Comparison of ENCODE assay signal across 8 cellular contexts in genomic region chr16:81035975-81036750, GRCh38. TPM values are rescaled to one million over a fixed set of nuclear protein-coding genes. Genes with fewer than 3 reads are reported as not detected.
DNase-seq lines count a peak whose midpoint lies in the region; ATAC-seq and TF ChIP-seq lines count a peak whose summit lies in the region.

No MANE protein-coding gene starts in this region.

- TF ChIP-seq CTCF in astrocyte of the spinal cord (IDR thresholded peaks at IDR 0.05; ENCODE audit: low read depth, low read length) = no peak

- 0 out of 2 replicates have a peak, but pooled peaks cover 10% of the 10 kb centered on the region for H3K4me1 ChIP-seq in SJSA1 (replicated peaks)

- peaks cover 20% of the 10 kb centered on the region for H3K36me3 ChIP-seq in SJSA1

- in situ Hi-C loops in astrocyte of the spinal cord (cut with HindIII; ENCODE audit: low sequenced_read_pairs) = no loop called here

- DNase-seq in A172 (ENCODE audit: low spot score) = peak; percentile 11
- DNase-seq in SJSA1 (ENCODE audit: low read depth in 1 of 2, low spot score in 2 of 2) = peak in 1 of 2 experiments; percentile 44
- DNase-seq in astrocyte of the spinal cord (ENCODE audit: low read depth, low spot score) = peak; percentile 27
- DNase-seq in NCI-H1436 treated with DMSO at 0.1 percent for 48 hours (lab: John Stamatoyannopoulos, UW) = no peak

- H3K27ac ChIP-seq in SJSA1 = no peak overlapping the region
- H3K27ac ChIP-seq in skin epidermis = peak overlapping the region; percentile 20 to 89 (median 76)

- H3K4me3 ChIP-seq in SJSA1 = peak overlapping the region; percentile 97
- peak overlapping the region; percentile 66 for H3K4me3 ChIP-seq in astrocyte of the spinal cord (ENCODE audit: low read depth, low read length)
- H3K4me3 ChIP-seq in iPS-18c (ENCODE audit: insufficient read depth, low read depth, low read length) = peak overlapping the region; percentile 47
- peak overlapping the region; percentile 54 to 92 (median 78) for H3K4me3 ChIP-seq in skin epidermis

- H3K27me3 ChIP-seq in SJSA1 (replicated peaks) = no peaks in the 10 kb centered on the region

- H3K9me3 ChIP-seq in SJSA1 (replicated peaks) (no peaks in the 10 kb centered on the region; the same call in 1 of the 2 replicates), iPS-18c (ENCODE audit: control insufficient read depth, insufficient read depth, low read length) (no peaks in the 10 kb centered on the region)

- peak; percentile 42 for ATAC-seq in GM18858 (IDR thresholded peaks at IDR 0.05; ENCODE audit: unreplicated experiment)
- ATAC-seq in HG03066 (IDR thresholded peaks at IDR 0.05; ENCODE audit: low read depth, unreplicated experiment) = peak; percentile 48

RNA-seq across cellular contexts. Expression of gene ATMIN, which starts 0.5 kb away (rescaled TPM):
- total RNA-seq in A172 (2014; rRNA removed; shearing (Covaris generic)) = 59.9 and 62.1 TPM in 2 replicates
- 24.6 and 45.4 TPM in 2 replicates for total RNA-seq in SJSA1 (2014; rRNA removed; shearing (Covaris generic))

RNA-seq across cellular contexts. Expression of gene CENPN, which starts 29.1 kb away (rescaled TPM):
- 123 and 128 TPM in 2 replicates for total RNA-seq in A172 (2014; rRNA removed; shearing (Covaris generic))
- 82.5 and 109 TPM in 2 replicates for total RNA-seq in SJSA1 (2014; rRNA removed; shearing (Covaris generic))

RNA-seq across cellular contexts. Expression of gene CMC2, which starts 29.5 kb away (rescaled TPM):
- 197 and 288 TPM in 2 replicates for total RNA-seq in A172 (2014; rRNA removed; shearing (Covaris generic))
- total RNA-seq in SJSA1 (2014; rRNA removed; shearing (Covaris generic)) = 205 and 305 TPM in 2 replicates

RNA-seq across cellular contexts. Expression of gene C16orf46, which starts 40.9 kb away (rescaled TPM):
- 0.65 and 2.0 TPM in 2 replicates for total RNA-seq in A172 (2014; rRNA removed; shearing (Covaris generic))
- total RNA-seq in SJSA1 (2014; rRNA removed; shearing (Covaris generic)) = 0.18 TPM in 1 of 2 replicates, not detected in the other

Comparison
In these comparisons a context has a peak if more than half of its experiments do, and no peak if none do; other contexts are left out.
1. H3K4me3 ChIP-seq: peak in every context shown above with its lines; median percentile 97 in SJSA1; 78 in skin epidermis; 66 in astrocyte of the spinal cord; 47 in iPS-18c.